Comparison of ENCODE assay signal across 27 cellular contexts in genomic region chr2:176960736-176961135, GRCh38.
DNase-seq lines count a peak whose midpoint lies in the region; ATAC-seq, FAIRE-seq and TF ChIP-seq lines count a peak whose summit lies in the region.
"Had no signal": no experiment of that assay in that cellular context is flagged by ENCODE, and none has a peak within 500 bp of the region (broad histone marks: within the 10 kb centered on the region; RNA-seq: fewer than 3 reads in every experiment).

No MANE protein-coding gene starts in this region.

- no peak overlapping the region for H3K4me3 ChIP-seq in neural progenitor cell
- H3K4me3 ChIP-seq: gastroesophageal sphincter, left lung, skin epidermis, stomach, thyroid gland had no signal

- H3K27ac Mint-ChIP-seq in neural progenitor cell = no peak overlapping the region
- H3K27ac Mint-ChIP-seq in activated T-helper 1 cell treated with anti-CD3 and anti-CD28 coated beads, Interleukin-12 subunit alpha, Interleukin-12 subunit beta, Interleukin-2, Interleukin-4 antibody, amounts not matched to agents 30 ng/mL and 10 ng/mL and 1 ng/mL, durations not matched to agents 14 hours and 24 hours and 36 hours = no peak overlapping the region
- H3K27ac Mint-ChIP-seq: activated naive CD4-positive, alpha-beta T cell treated with anti-CD3 and anti-CD28 coated beads, Interleukin-2, amount 50 U/mL, for 24 hours; CD8-positive, alpha-beta T cell; naive thymus-derived CD4-positive, alpha-beta T cell had no signal

- no peaks in the 10 kb centered on the region for H3K79me2 ChIP-seq in neural progenitor cell (ENCODE audit: low read depth)

- no peak overlapping the region for H3K4me3 Mint-ChIP-seq in neural progenitor cell
- H3K4me3 Mint-ChIP-seq in activated T-helper 1 cell treated with anti-CD3 and anti-CD28 coated beads, Interleukin-12 subunit alpha, Interleukin-12 subunit beta, Interleukin-2, Interleukin-4 antibody, amounts not matched to agents 30 ng/mL and 10 ng/mL and 1 ng/mL, durations not matched to agents 14 hours and 24 hours and 36 hours = no peak overlapping the region
- H3K4me3 Mint-ChIP-seq: activated naive CD4-positive, alpha-beta T cell treated with anti-CD3 and anti-CD28 coated beads, Interleukin-2, amount 50 U/mL, for 24 hours; CD8-positive, alpha-beta T cell; naive thymus-derived CD4-positive, alpha-beta T cell had no signal

- no peak for ATAC-seq in GM18511 (IDR thresholded peaks at IDR 0.05; ENCODE audit: unreplicated experiment)
- ATAC-seq: CD8-positive, alpha-beta T cell; gastroesophageal sphincter; left lung; naive thymus-derived CD4-positive, alpha-beta T cell had no signal

- H3K36me3 ChIP-seq in neural progenitor cell = no peaks in the 10 kb centered on the region
- H3K36me3 ChIP-seq: gastroesophageal sphincter, left lung, stomach, thyroid gland had no signal

- H3K27ac ChIP-seq in neural progenitor cell = no peak overlapping the region
- H3K27ac ChIP-seq: dorsolateral prefrontal cortex, gastroesophageal sphincter, left lung, skin epidermis, stomach, thyroid gland had no signal

- H3K9me3 Mint-ChIP-seq in neural progenitor cell = no peaks in the 10 kb centered on the region
- no peaks in the 10 kb centered on the region for H3K9me3 Mint-ChIP-seq in activated T-helper 1 cell treated with anti-CD3 and anti-CD28 coated beads, Interleukin-12 subunit alpha, Interleukin-12 subunit beta, Interleukin-2, Interleukin-4 antibody, amounts not matched to agents 30 ng/mL and 10 ng/mL and 1 ng/mL, durations not matched to agents 14 hours and 24 hours and 36 hours
- H3K9me3 Mint-ChIP-seq: activated naive CD4-positive, alpha-beta T cell treated with anti-CD3 and anti-CD28 coated beads, Interleukin-2, amount 50 U/mL, for 24 hours; CD8-positive, alpha-beta T cell; naive thymus-derived CD4-positive, alpha-beta T cell had no signal

- intact Hi-C loops in activated T-helper 1 cell treated with anti-CD3 and anti-CD28 coated beads, Interleukin-12 subunit alpha, Interleukin-12 subunit beta, Interleukin-2, Interleukin-4 antibody, amounts not matched to agents 30 ng/mL and 10 ng/mL and 1 ng/mL, durations not matched to agents 14 hours and 24 hours and 36 hours (cut with micrococcal nuclease) = no loop called here

- peak overlapping the region; percentile 40 for H3K4me2 ChIP-seq in neural progenitor cell

- no peak for FAIRE-seq in urothelium cell line (lab: Jason Lieb, UNC)
- FAIRE-seq: astrocyte, GM19239 had no signal

- H3K9me3 ChIP-seq in neural progenitor cell (ENCODE audit: low read depth) = no peaks in the 10 kb centered on the region
- H3K9me3 ChIP-seq: gastroesophageal sphincter, left lung, stomach, thyroid gland had no signal

- TF ChIP-seq CTCF in neural progenitor cell (IDR thresholded peaks at IDR 0.05) = no peak

- H3F3A ChIP-seq in neural progenitor cell (ENCODE audit: low read depth) = no peaks in the 10 kb centered on the region

- DNase-seq in NCI-H82 (lab: John Stamatoyannopoulos, UW) (peak; percentile 30), NCI-H82 treated with DMSO at 0.1 percent for 48 hours (lab: John Stamatoyannopoulos, UW; ENCODE audit: unreplicated experiment) (no peak), NCI-H69 (lab: John Stamatoyannopoulos, UW) (peak; percentile 52), cerebellum (ENCODE audit: low spot score) (peak; percentile 21), neural progenitor cell (ENCODE audit: low spot score) (peak; percentile 25), urothelium cell line (ENCODE audit: low spot score) (no peak)
- DNase-seq in activated T-helper 1 cell treated with anti-CD3 and anti-CD28 coated beads, Interleukin-12 subunit alpha, Interleukin-12 subunit beta, Interleukin-2, Interleukin-4 antibody, amounts not matched to agents 30 ng/mL and 10 ng/mL and 1 ng/mL, durations not matched to agents 14 hours and 24 hours and 36 hours (ENCODE audit: low spot score) = no peak
- DNase-seq: 8988T; activated CD4-positive, alpha-beta T cell treated with anti-CD3 and anti-CD28 coated beads, Interleukin-2, amount 50 U/mL, for 48 hours; activated CD4-positive, CD25-positive, alpha-beta regulatory T cell; CD8-positive, alpha-beta T cell; cerebellar nuclear complex; left lung; naive thymus-derived CD4-positive, alpha-beta T cell; NCI-H1694 treated with DMSO at 0.1 percent for 48 hours; NCI-H510A treated with DMSO at 0.1 percent for 48 hours; SHP77 treated with DMSO at 0.1 percent for 48 hours; stimulated activated CD8-positive, alpha-beta memory T cell treated with anti-CD3 and anti-CD28 coated beads, Interleukin-4, amount 100 ng/mL, for 48 hours; stomach had no signal

- no peaks in the 10 kb centered on the region for H4K20me1 ChIP-seq in neural progenitor cell (ENCODE audit: low read depth)

- no peaks in the 10 kb centered on the region for H3K27me3 ChIP-seq in neural progenitor cell
- H3K27me3 ChIP-seq: left lung, thyroid gland had no signal

- no peak overlapping the region for H3K9ac ChIP-seq in neural progenitor cell

- no peaks in the 10 kb centered on the region for H3K36me3 Mint-ChIP-seq in neural progenitor cell
- no peaks in the 10 kb centered on the region for H3K36me3 Mint-ChIP-seq in activated T-helper 1 cell treated with anti-CD3 and anti-CD28 coated beads, Interleukin-12 subunit alpha, Interleukin-12 subunit beta, Interleukin-2, Interleukin-4 antibody, amounts not matched to agents 30 ng/mL and 10 ng/mL and 1 ng/mL, durations not matched to agents 14 hours and 24 hours and 36 hours (ENCODE audit: low read depth)
- H3K36me3 Mint-ChIP-seq: activated naive CD4-positive, alpha-beta T cell treated with anti-CD3 and anti-CD28 coated beads, Interleukin-2, amount 50 U/mL, for 24 hours; CD8-positive, alpha-beta T cell; naive thymus-derived CD4-positive, alpha-beta T cell had no signal

- H3K4me1 ChIP-seq in neural progenitor cell = peaks cover 18% of the 10 kb centered on the region
- H3K4me1 ChIP-seq: gastroesophageal sphincter, left lung, stomach, thyroid gland had no signal

- peaks cover 15% of the 10 kb centered on the region for H3K4me1 Mint-ChIP-seq in neural progenitor cell
- no peaks in the 10 kb centered on the region for H3K4me1 Mint-ChIP-seq in activated T-helper 1 cell treated with anti-CD3 and anti-CD28 coated beads, Interleukin-12 subunit alpha, Interleukin-12 subunit beta, Interleukin-2, Interleukin-4 antibody, amounts not matched to agents 30 ng/mL and 10 ng/mL and 1 ng/mL, durations not matched to agents 14 hours and 24 hours and 36 hours (ENCODE audit: low read depth)
- H3K4me1 Mint-ChIP-seq: activated naive CD4-positive, alpha-beta T cell treated with anti-CD3 and anti-CD28 coated beads, Interleukin-2, amount 50 U/mL, for 24 hours; naive thymus-derived CD4-positive, alpha-beta T cell had no signal

- no peaks in the 10 kb centered on the region for H3K27me3 Mint-ChIP-seq in neural progenitor cell (ENCODE audit: insufficient read depth, low read depth)
- H3K27me3 Mint-ChIP-seq in activated T-helper 1 cell treated with anti-CD3 and anti-CD28 coated beads, Interleukin-12 subunit alpha, Interleukin-12 subunit beta, Interleukin-2, Interleukin-4 antibody, amounts not matched to agents 30 ng/mL and 10 ng/mL and 1 ng/mL, durations not matched to agents 14 hours and 24 hours and 36 hours (ENCODE audit: insufficient read depth) = peaks cover 31% of the 10 kb centered on the region

- H2AFZ ChIP-seq in neural progenitor cell (replicated peaks) = peak overlapping the region; percentile 43

Comparison
In these comparisons a context has a peak if more than half of its experiments do, and no peak if none do; other contexts are left out.
1. DNase-seq: peak in NCI-H82 (single experiment), NCI-H69 (single experiment), cerebellum (single experiment) and neural progenitor cell (single experiment); none in NCI-H82 treated with DMSO at 0.1 percent for 48 hours (single experiment), urothelium cell line (single experiment) and activated T-helper 1 cell treated with anti-CD3 and anti-CD28 coated beads, Interleukin-12 subunit alpha, Interleukin-12 subunit beta, Interleukin-2, Interleukin-4 antibody, amounts not matched to agents 30 ng/mL and 10 ng/mL and 1 ng/mL, durations not matched to agents 14 hours and 24 hours and 36 hours (single experiment).